In the genomic region with DNA sequence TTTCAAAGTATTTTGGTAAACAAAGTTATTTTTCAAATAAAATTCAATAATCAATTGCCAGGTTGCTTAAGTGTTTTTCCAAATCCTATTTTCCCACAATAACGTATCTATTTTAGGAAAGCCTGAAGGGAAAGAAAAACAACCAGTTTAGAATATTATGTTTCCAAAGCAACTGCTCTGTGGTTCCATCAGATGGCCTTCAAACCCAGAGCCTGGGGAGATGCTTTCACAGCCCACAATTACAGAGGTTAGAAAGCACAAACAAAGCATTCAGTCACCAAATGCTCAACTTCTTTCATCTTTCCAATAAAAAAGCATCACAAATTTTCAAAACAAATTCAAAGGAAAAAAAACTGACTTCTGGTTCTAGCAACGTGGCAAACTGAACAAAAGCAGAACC, we compare ENCODE assay signal across 17 cellular contexts.
A peak's percentile ranks its signal among the peaks of the same experiment; 100 is the strongest.
DNase-seq lines count a peak whose midpoint lies in the region; ATAC-seq, FAIRE-seq and TF ChIP-seq lines count a peak whose summit lies in the region.
"Had no signal": no experiment of that assay in that cellular context is flagged by ENCODE, and none has a peak within 500 bp of the region (broad histone marks: within the 10 kb centered on the region; RNA-seq: fewer than 3 reads in every experiment).

No MANE protein-coding gene starts in this region.

- FAIRE-seq in endothelial cell of umbilical vein (lab: Jason Lieb, UNC), result no peak
- FAIRE-seq: HTR-8/SVneo had no signal

- H3K4me1 ChIP-seq in endothelial cell of umbilical vein (ENCODE audit: control insufficient read depth, extremely low read depth, insufficient read depth, low read length) (no peaks in the 10 kb centered on the region), neutrophil (ENCODE audit: control insufficient read depth in 1 of 2, insufficient read depth in 1 of 2, low read depth in 1 of 2, low read length in 1 of 2) (peaks cover 41 to 51% of the 10 kb centered on the region in 2 experiments)
- H3K4me1 ChIP-seq: colonic mucosa had no signal

- H3K79me2 ChIP-seq in endothelial cell of umbilical vein (ENCODE audit: control insufficient read depth, insufficient read depth, low read length), result peaks cover 32% of the 10 kb centered on the region

- peaks cover 0 to 11% of the 10 kb centered on the region in 2 experiments for H3K36me3 ChIP-seq in endothelial cell of umbilical vein (ENCODE audit: control insufficient read depth in 2 of 2, extremely low read depth in 1 of 2, insufficient read depth in 2 of 2, low read length in 2 of 2)
- H3K36me3 ChIP-seq in neutrophil, result peaks cover 16% of the 10 kb centered on the region
- H3K36me3 ChIP-seq: colonic mucosa had no signal

- CTCF ChIA-PET in endothelial cell of umbilical vein (lab: Charles Lee), result interaction anchor here (5.9 kb wide), 1 partner anchor 11 kb away, joined by 26 read pairs; no protein-coding TSS in a partner anchor
- CTCF ChIA-PET in CD4-positive, alpha-beta T cell (lab: Charles Lee), result interaction anchor here (1.4 kb wide), 1 partner anchor 112 kb away, joined by 7 read pairs; no protein-coding TSS in a partner anchor

- no peaks in the 10 kb centered on the region for H4K20me1 ChIP-seq in endothelial cell of umbilical vein (replicated peaks; ENCODE audit: control insufficient read depth, extremely low read depth, insufficient read depth, low read length)

- BruUV-seq in endothelial cell of umbilical vein (replicated peaks; lab: Mats Ljungman, UMichigan), result no TSS peak

- no peak for TF ChIP-seq POLR2A in endothelial cell of umbilical vein (IDR thresholded peaks at IDR 0.05; ENCODE audit: low read depth, low read length)

- no peak for ATAC-seq in T-helper 17 cell
- ATAC-seq in CD4-positive, alpha-beta T cell (ENCODE audit: poor library complexity), result no peak
- ATAC-seq: HCT116, Panc1 had no signal

- no peak overlapping the region for H3K27ac ChIP-seq in endothelial cell of umbilical vein (ENCODE audit: insufficient read depth, low read depth, low read length)
- peak overlapping the region; percentile 78 for H3K27ac ChIP-seq in neutrophil
- H3K27ac ChIP-seq in CD4-positive, alpha-beta T cell (ENCODE audit: low read depth, low read length), result no peak overlapping the region
- H3K27ac ChIP-seq: colonic mucosa, neural progenitor cell had no signal

- H3K4me3 ChIP-seq in endothelial cell of umbilical vein (replicated peaks in 1 of 3; ENCODE audit: insufficient read depth in 1 of 3, low read depth in 1 of 3, low read length in 3 of 3), result no peak overlapping the region
- no peak overlapping the region for H3K4me3 ChIP-seq in neutrophil (ENCODE audit: low read depth in 1 of 2, low read length in 1 of 2)
- H3K4me3 ChIP-seq: colonic mucosa, neural progenitor cell had no signal

- TF ChIP-seq CTCF in endothelial cell of umbilical vein (IDR thresholded peaks at IDR 0.05; ENCODE audit: extremely low read depth in 1 of 2, insufficient read depth in 1 of 2, low read depth in 1 of 2, low read length in 2 of 2) (no peak), neutrophil (IDR thresholded peaks at IDR 0.05) (no peak)
- no peak for TF ChIP-seq CTCF in CD4-positive, alpha-beta T cell (IDR thresholded peaks at IDR 0.05)

- H2AFZ ChIP-seq in endothelial cell of umbilical vein (ENCODE audit: low read depth, low read length), result no peak overlapping the region
- H2AFZ ChIP-seq: neural progenitor cell had no signal

- intact Hi-C loops in endothelial cell of umbilical vein (cut with micrococcal nuclease), result no loop called here
- intact Hi-C loops in CD4-positive, alpha-beta T cell (cut with DNase I, micrococcal nuclease), result no loop called here

- dilution Hi-C loops in endothelial cell of umbilical vein (cut with MboI; ENCODE audit: extremely low pct_ligation_motif_present, low sequenced_read_pairs), result no loop called here

- DNase-seq in Ammon's horn (ENCODE audit: low spot score), result peak; percentile 60
- DNase-seq in T-helper 17 cell, result no peak
- peak; percentile 50 for DNase-seq in endothelial cell of umbilical vein (ENCODE audit: low read depth, low spot score)
- no peak for DNase-seq in CD4-positive, alpha-beta T cell
- no peak for DNase-seq in NCI-H1417 treated with DMSO at 0.1 percent for 48 hours (lab: John Stamatoyannopoulos, UW)
- DNase-seq in NCI-H446 (lab: John Stamatoyannopoulos, UW), result no peak
- no peak for DNase-seq in RKO (ENCODE audit: low spot score)
- DNase-seq: activated CD4-positive, alpha-beta T cell treated with anti-CD3 and anti-CD28 coated beads, Interleukin-2, amount 50 U/mL, for 48 hours; activated effector memory CD4-positive, alpha-beta T cell treated with anti-CD3 and anti-CD28 coated beads, Interleukin-2, amount 50 U/mL, for 16 hours; colonic mucosa; islet precursor cell; T-helper 2 cell had no signal

- no peak overlapping the region for H3K9ac ChIP-seq in endothelial cell of umbilical vein (replicated peaks; ENCODE audit: extremely low read depth, insufficient read depth, low read length)
- H3K9ac ChIP-seq: neural progenitor cell had no signal

- H3K4me3 Mint-ChIP-seq in T-helper 17 cell, result no peak overlapping the region
- H3K4me3 Mint-ChIP-seq in CD4-positive, alpha-beta T cell, result no peak overlapping the region
- H3K4me3 Mint-ChIP-seq: neural progenitor cell had no signal

- H3K27me3 Mint-ChIP-seq in T-helper 17 cell, result no peaks in the 10 kb centered on the region
- no peaks in the 10 kb centered on the region for H3K27me3 Mint-ChIP-seq in CD4-positive, alpha-beta T cell

- POLR2A ChIA-PET in endothelial cell of umbilical vein (lab: Charles Lee), result no interaction called here
- POLR2A ChIA-PET in CD4-positive, alpha-beta T cell (lab: Charles Lee), result no interaction called here

- no peaks in the 10 kb centered on the region for H3K9me1 ChIP-seq in endothelial cell of umbilical vein (replicated peaks; ENCODE audit: control insufficient read depth, extremely low read depth, insufficient read depth, low read length)

- H3K9me3 ChIP-seq in T-helper 17 cell (ENCODE audit: control insufficient read depth, low read length, poor library complexity, severe bottlenecking) (no peaks in the 10 kb centered on the region), endothelial cell of umbilical vein (replicated peaks; ENCODE audit: control insufficient read depth, insufficient read depth, low read length) (no peaks in the 10 kb centered on the region), neutrophil (no peaks in the 10 kb centered on the region)
- H3K9me3 ChIP-seq in CD4-positive, alpha-beta T cell (ENCODE audit: control insufficient read depth, low read length), result no peaks in the 10 kb centered on the region
- H3K9me3 ChIP-seq: colonic mucosa had no signal

- no peaks in the 10 kb centered on the region for H3K9me3 Mint-ChIP-seq in CD4-positive, alpha-beta T cell
- H3K9me3 Mint-ChIP-seq: neural progenitor cell had no signal

- H3K4me2 ChIP-seq in endothelial cell of umbilical vein (ENCODE audit: insufficient read depth, low read length), result no peak overlapping the region
- H3K4me2 ChIP-seq: neural progenitor cell had no signal

- H3K36me3 Mint-ChIP-seq in T-helper 17 cell (ENCODE audit: low read depth), result peaks cover 19% of the 10 kb centered on the region
- peaks cover 59% of the 10 kb centered on the region for H3K36me3 Mint-ChIP-seq in CD4-positive, alpha-beta T cell (ENCODE audit: low read depth)

- H3K27me3 ChIP-seq in endothelial cell of umbilical vein (ENCODE audit: control insufficient read depth in 2 of 2, insufficient read depth in 2 of 2, low read length in 2 of 2) (no peaks in the 10 kb centered on the region), neutrophil (no peaks in the 10 kb centered on the region)
- no peaks in the 10 kb centered on the region for H3K27me3 ChIP-seq in CD4-positive, alpha-beta T cell (ENCODE audit: control insufficient read depth, insufficient read depth, low read length)
- H3K27me3 ChIP-seq: colonic mucosa, neural progenitor cell had no signal

- peak overlapping the region; percentile 93 for H3K27ac Mint-ChIP-seq in T-helper 17 cell
- no peak overlapping the region for H3K27ac Mint-ChIP-seq in CD4-positive, alpha-beta T cell
- H3K27ac Mint-ChIP-seq: neural progenitor cell had no signal

- peaks cover 68% of the 10 kb centered on the region for H3K4me1 Mint-ChIP-seq in T-helper 17 cell
- peaks cover 79% of the 10 kb centered on the region for H3K4me1 Mint-ChIP-seq in CD4-positive, alpha-beta T cell (ENCODE audit: low read depth)

TF ChIP-seq in endothelial cell of umbilical vein, 7 proteins besides CTCF, POLR2A, EP300 and RAD21:
- TF ChIP-seq POLR2AphosphoS5 (IDR thresholded peaks at IDR 0.05; ENCODE audit: insufficient read depth, low read depth, low read length), result no peak
- no peak for TF ChIP-seq FOS (IDR thresholded peaks at IDR 0.05; ENCODE audit: borderline replicate concordance, insufficient read depth, low read length)
- TF ChIP-seq MYC (IDR thresholded peaks at IDR 0.05; ENCODE audit: low read depth, low read length), result no peak
- TF ChIP-seq JUN (IDR thresholded peaks at IDR 0.05; ENCODE audit: borderline replicate concordance, insufficient read depth, insufficient read length, low read depth), result no peak
- TF ChIP-seq, protein P1, sequence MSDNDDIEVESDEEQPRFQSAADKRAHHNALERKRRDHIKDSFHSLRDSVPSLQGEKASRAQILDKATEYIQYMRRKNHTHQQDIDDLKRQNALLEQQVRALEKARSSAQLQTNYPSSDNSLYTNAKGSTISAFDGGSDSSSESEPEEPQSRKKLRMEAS (IDR thresholded peaks at IDR 0.05; ENCODE audit: insufficient read depth, insufficient read length), result no peak
- no peak for TF ChIP-seq GATA2 (IDR thresholded peaks at IDR 0.05; ENCODE audit: insufficient read depth, insufficient read length, low read depth, low read length)
- TF ChIP-seq EZH2 (IDR thresholded peaks at IDR 0.05; ENCODE audit: borderline replicate concordance, low read depth, low read length, severe bottlenecking), result no peak

Comparison
In these comparisons a context has a peak if more than half of its experiments do, and no peak if none do; other contexts are left out.
1. DNase-seq: peak in Ammon's horn (single experiment) and endothelial cell of umbilical vein (single experiment); none in T-helper 17 cell (0 of 3), CD4-positive, alpha-beta T cell (0 of 10), NCI-H1417 treated with DMSO at 0.1 percent for 48 hours (single experiment), NCI-H446 (0 of 2) and RKO (single experiment).